16 cellular contexts compared by ENCODE assay signal in genomic region chr12:129550353-129550752, GRCh38.
A peak's percentile ranks its signal among the peaks of the same experiment; 100 is the strongest.
DNase-seq lines count a peak whose midpoint lies in the region; ATAC-seq and TF ChIP-seq lines count a peak whose summit lies in the region.
"Had no signal": no experiment of that assay in that cellular context is flagged by ENCODE, and none has a peak within 500 bp of the region (broad histone marks: within the 10 kb centered on the region; RNA-seq: fewer than 3 reads in every experiment).

No MANE protein-coding gene starts in this region.

- ATAC-seq in upper lobe of right lung: peak; percentile 91
- ATAC-seq: sciatic nerve had no signal

- TF ChIP-seq CTCF in upper lobe of right lung (IDR thresholded peaks at IDR 0.05): no peak
- TF ChIP-seq CTCF in esophagus muscularis mucosa (IDR thresholded peaks at IDR 0.05): no peak

- no peaks in the 10 kb centered on the region for H3K36me3 ChIP-seq in endocrine pancreas (ENCODE audit: control insufficient read depth, insufficient read depth, low read length)
- H3K36me3 ChIP-seq in upper lobe of right lung: no peaks in the 10 kb centered on the region
- no peaks in the 10 kb centered on the region for H3K36me3 ChIP-seq in esophagus muscularis mucosa
- H3K36me3 ChIP-seq: BE2C, Peyer's patch had no signal

- no peak overlapping the region for H3K9ac ChIP-seq in endocrine pancreas (ENCODE audit: control insufficient read depth, insufficient read depth, low read length)

- WGBS in esophagus muscularis mucosa: 32% methylated on average over 3 of the region's 3 CpGs

- H3K27ac ChIP-seq in upper lobe of right lung: peak overlapping the region; percentile 6
- H3K27ac ChIP-seq in esophagus muscularis mucosa (replicated peaks in 1 of 4): no peak overlapping the region
- H3K27ac ChIP-seq: Peyer's patch had no signal

- H3K4me3 ChIP-seq in endocrine pancreas (ENCODE audit: control insufficient read depth, insufficient read depth, low read length) (peak overlapping the region; percentile 7), upper lobe of right lung (no peak overlapping the region), esophagus muscularis mucosa (no peak overlapping the region)
- H3K4me3 ChIP-seq: hepatocyte, Peyer's patch had no signal

- H3K27me3 ChIP-seq in endocrine pancreas (ENCODE audit: control insufficient read depth, insufficient read depth, low read length) (no peaks in the 10 kb centered on the region), upper lobe of right lung (no peaks in the 10 kb centered on the region), esophagus muscularis mucosa (no peaks in the 10 kb centered on the region)
- H3K27me3 ChIP-seq: BE2C, hepatocyte, Peyer's patch had no signal

- TF ChIP-seq EP300 in esophagus muscularis mucosa (IDR thresholded peaks at IDR 0.05): no peak

- DNase-seq in NCI-H1417 treated with DMSO at 0.1 percent for 48 hours (lab: John Stamatoyannopoulos, UW) (peak; percentile 15), NCI-H2196 treated with DMSO at 0.1 percent for 48 hours (lab: John Stamatoyannopoulos, UW; ENCODE audit: unreplicated experiment) (peak; percentile 41), upper lobe of right lung (peak; percentile 75), esophagus muscularis mucosa (ENCODE audit: extremely low spot score) (no peak), HPDE6-E6E7 (ENCODE audit: extremely low spot score) (no peak), iPS-NIHi11 (ENCODE audit: low spot score) (no peak)
- DNase-seq: activated CD4-positive, alpha-beta T cell treated with anti-CD3 and anti-CD28 coated beads, Interleukin-2, amount 50 U/mL, for 48 hours; activated T-cell treated with anti-CD3 and anti-CD28 coated beads, Interleukin-2, amount 50 U/mL, for 1 hour; BE2C; DND-41; NCI-H82; Peyer's patch; substantia nigra had no signal

- intact Hi-C loops in upper lobe of right lung (cut with DNase I): no loop called here
- intact Hi-C loops in esophagus muscularis mucosa (cut with DNase I): no loop called here

- H3K4me1 ChIP-seq in endocrine pancreas (ENCODE audit: control insufficient read depth, insufficient read depth, low read length): peaks cover 9% of the 10 kb centered on the region
- no peaks in the 10 kb centered on the region for H3K4me1 ChIP-seq in upper lobe of right lung
- H3K4me1 ChIP-seq in esophagus muscularis mucosa: no peaks in the 10 kb centered on the region
- H3K4me1 ChIP-seq: BE2C, Peyer's patch had no signal

- H3K9me3 ChIP-seq in endocrine pancreas (ENCODE audit: control insufficient read depth, low read length) (no peaks in the 10 kb centered on the region), upper lobe of right lung (no peaks in the 10 kb centered on the region), esophagus muscularis mucosa (peaks cover 0 to 15% (median 5%) of the 10 kb centered on the region in 4 donors)
- H3K9me3 ChIP-seq: Peyer's patch had no signal

- no peak for TF ChIP-seq POLR2A in esophagus muscularis mucosa (IDR thresholded peaks at IDR 0.05; ENCODE audit: low read depth)

Comparison
In these comparisons a context has a peak if more than half of its experiments do, and no peak if none do; other contexts are left out.
1. DNase-seq: peak in NCI-H1417 treated with DMSO at 0.1 percent for 48 hours (single experiment), NCI-H2196 treated with DMSO at 0.1 percent for 48 hours (single experiment) and upper lobe of right lung (single experiment); none in esophagus muscularis mucosa (single experiment), HPDE6-E6E7 (single experiment) and iPS-NIHi11 (single experiment).